Comparison of ENCODE assay signal across 19 cellular contexts in genomic region chr16:87531418-87531817, GRCh38. TPM values are rescaled to one million over a fixed set of nuclear protein-coding genes. Genes with fewer than 3 reads are reported as not detected.
DNase-seq lines count a peak whose midpoint lies in the region; ATAC-seq, FAIRE-seq and TF ChIP-seq lines count a peak whose summit lies in the region.
"Had no signal": no experiment of that assay in that cellular context is flagged by ENCODE, and none has a peak within 500 bp of the region (broad histone marks: within the 10 kb centered on the region; RNA-seq: fewer than 3 reads in every experiment).

No MANE protein-coding gene starts in this region.

- in situ Hi-C loops in HepG2 (cut with HindIII; ENCODE audit: extremely low pct_ligation_motif_present, low pct_unique_long_range_greater_than_20kb) = no loop called here

- no peak for TF ChIP-seq CTCF in HepG2 (CRISPR knock-in tag; IDR thresholded peaks at IDR 0.05)

- 53% methylated on average over 3 of the region's 3 CpGs for whole genome bisulfite sequencing in HepG2 (ENCODE audit: low lambda C conversion rate)

- no peak for ATAC-seq in HepG2
- ATAC-seq in GM21526 (IDR thresholded peaks at IDR 0.05; ENCODE audit: low FRiP score, unreplicated experiment) = no peak
- ATAC-seq: HCT116, SK-N-SH treated with all-trans-retinoic acid at 6 μM for 48 hours had no signal

- H3K4me3 ChIP-seq in HepG2 (replicated peaks in 1 of 3; ENCODE audit: insufficient read depth in 1 of 3, low read depth in 2 of 3, low read length in 3 of 3) = no peak overlapping the region
- H3K4me3 ChIP-seq: GM23248 had no signal

- FAIRE-seq in HepG2 (lab: Jason Lieb, UNC) = peak; percentile 81
- FAIRE-seq: A204.1 had no signal

- TF ChIP-seq POLR2A in HepG2 (IDR thresholded peaks at IDR 0.05; ENCODE audit: insufficient read depth in 1 of 2, low read depth in 2 of 2, low read length in 2 of 2) = no peak

- no peak overlapping the region for H2AFZ ChIP-seq in HepG2 (ENCODE audit: low read length)
- H2AFZ ChIP-seq: GM23248 had no signal

- no peaks in the 10 kb centered on the region for H3K27me3 ChIP-seq in HepG2 (ENCODE audit: control insufficient read depth in 1 of 2, insufficient read depth in 2 of 2, low read length in 2 of 2)

- TF ChIP-seq EP300 in HepG2 (IDR thresholded peaks at IDR 0.05; ENCODE audit: low read depth in 2 of 2, low read length in 2 of 2) (no peak), HepG2 (CRISPR knock-in tag; IDR thresholded peaks at IDR 0.05; ENCODE audit: borderline replicate concordance) (no peak)

- H3K36me3 ChIP-seq in HepG2 (replicated peaks in 1 of 2; ENCODE audit: control insufficient read depth in 1 of 2, insufficient read depth in 2 of 2, low read length in 2 of 2) = no peaks in the 10 kb centered on the region

- POLR2A ChIA-PET in HepG2 (lab: Yijun Ruan, JAX) = interaction anchor here (0.9 kb wide), 1 partner anchor 11 kb away, joined by 3 read pairs; no protein-coding TSS in a partner anchor

- no TSS peak for BruUV-seq in HepG2 (replicated peaks; lab: Mats Ljungman, UMichigan)

- DNase-seq in NCI-H2171 treated with DMSO at 0.1 percent for 48 hours (lab: John Stamatoyannopoulos, UW) (peak; percentile 35), NCI-H2171 (lab: John Stamatoyannopoulos, UW) (no peak), DMS79 (lab: John Stamatoyannopoulos, UW) (peak; percentile 71), NCI-H2029 (lab: John Stamatoyannopoulos, UW) (peak; percentile 69), HepG2 (ENCODE audit: low spot score) (no peak), SW 1271 (lab: John Stamatoyannopoulos, UW) (no peak)
- DNase-seq: Caco-2; CD4-positive, alpha-beta T cell; GF-D8; GM23248; NCI-H1694 treated with DMSO at 0.1 percent for 48 hours; NCI-H446; NCI-H526 treated with DMSO at 0.1 percent for 48 hours; OCI-M1; SIG-M5 had no signal

- H3K9ac ChIP-seq in HepG2 (ENCODE audit: insufficient read depth, low read depth, low read length) = no peak overlapping the region
- H3K9ac ChIP-seq: GM23248 had no signal

- CTCF ChIA-PET in HepG2 (lab: Yijun Ruan, JAX; ENCODE audit: low intra/inter-chr PET ratio, low total read pairs) = no interaction called here

- peaks cover 75% of the 10 kb centered on the region for H3K4me1 ChIP-seq in HepG2 (ENCODE audit: insufficient read depth, low read length)

- peak overlapping the region; percentile 38 for H3K4me2 ChIP-seq in HepG2 (ENCODE audit: low read depth, low read length)

- no peaks in the 10 kb centered on the region for H4K20me1 ChIP-seq in HepG2 (ENCODE audit: insufficient read depth, low read length)

- peaks cover 29% of the 10 kb centered on the region for H3K9me3 ChIP-seq in HepG2 (ENCODE audit: low read length)

- no peak for TF ChIP-seq RAD21 in HepG2 (CRISPR knock-in tag; IDR thresholded peaks at IDR 0.05)

- intact Hi-C loops in HepG2 (cut with micrococcal nuclease; ENCODE audit: unreplicated experiment) = no loop called here

- H3K79me2 ChIP-seq in HepG2 (ENCODE audit: insufficient read depth, low read length) = no peaks in the 10 kb centered on the region

- H3K27ac ChIP-seq in HepG2 (ENCODE audit: extremely low read length, insufficient read depth, low read length) = peak overlapping the region; percentile 36
- H3K27ac ChIP-seq: GM23248 had no signal

TF ChIP-seq in HepG2, 621 proteins besides CTCF, POLR2A, EP300 and RAD21 (continues in another document):
- no peak for TF ChIP-seq SP1 (IDR thresholded peaks at IDR 0.05)
- no peak for TF ChIP-seq SP1 (CRISPR knock-in tag; IDR thresholded peaks at IDR 0.05)
- TF ChIP-seq SUZ12 (IDR thresholded peaks at IDR 0.05; ENCODE audit: low read depth, low read length) = no peak
- TF ChIP-seq ESRRA (CRISPR knock-in tag; IDR thresholded peaks at IDR 0.05; ENCODE audit: low read depth) = no peak
- no peak for TF ChIP-seq PRMT3 (CRISPR knock-in tag; IDR thresholded peaks at IDR 0.05; ENCODE audit: borderline replicate concordance, low read depth)
- TF ChIP-seq LCORL (IDR thresholded peaks at IDR 0.05) = no peak
- TF ChIP-seq LCORL (CRISPR knock-in tag; IDR thresholded peaks at IDR 0.05) = peak; percentile 89
- no peak for TF ChIP-seq JDP2 (CRISPR knock-in tag; IDR thresholded peaks at IDR 0.05; ENCODE audit: borderline replicate concordance)
- TF ChIP-seq TRAFD1 (CRISPR knock-in tag; IDR thresholded peaks at IDR 0.05; ENCODE audit: borderline replicate concordance) = no peak
- 0 out of 2 replicates have a peak, but pooled peaks have one; percentile 17 for TF ChIP-seq IKZF5 (CRISPR knock-in tag; IDR thresholded peaks at IDR 0.05)
- TF ChIP-seq ATF7 (IDR thresholded peaks at IDR 0.05) = no peak
- no peak for TF ChIP-seq ATF7 (CRISPR knock-in tag; IDR thresholded peaks at IDR 0.05)
- TF ChIP-seq BCL3 (CRISPR knock-in tag; IDR thresholded peaks at IDR 0.05) = no peak
- TF ChIP-seq MYNN (CRISPR knock-in tag; IDR thresholded peaks at IDR 0.05; ENCODE audit: low read depth) = no peak
- TF ChIP-seq SYNCRIP (IDR thresholded peaks at IDR 0.05; ENCODE audit: insufficient read depth, low read depth, low read length) = no peak
- peak; percentile 95; the same call in 1 of the 2 replicates for TF ChIP-seq ZNF292 (CRISPR knock-in tag; IDR thresholded peaks at IDR 0.05; ENCODE audit: borderline replicate concordance, low read depth)
- TF ChIP-seq PBX3 (CRISPR knock-in tag; IDR thresholded peaks at IDR 0.05; ENCODE audit: borderline replicate concordance) = no peak
- TF ChIP-seq HDAC2 (CRISPR knock-in tag; IDR thresholded peaks at IDR 0.05) = 0 out of 2 replicates have a peak, but pooled peaks have one; percentile 44

RNA-seq across cellular contexts. Expression of gene ZCCHC14, which starts 38.6 kb away (rescaled TPM):
- 12.5 and 20.4 TPM in 2 replicates for total RNA-seq in HepG2 (2016; rRNA removed; fragmentation: Illumina TruSeq; extraction: Trizol)
- total RNA-seq in HepG2 (2016; cell fraction: cytosol; rRNA removed; fragmentation: Illumina TruSeq; extraction: Trizol; ENCODE audit: low read depth) = 10.4 and 15.8 TPM in 2 replicates
- 11.4 and 19.2 TPM in 2 replicates for total RNA-seq in HepG2 (2016; cell fraction: insoluble cytoplasmic fraction; rRNA removed; fragmentation: Illumina TruSeq; extraction: Trizol)
- 9.4 and 10.4 TPM in 2 replicates for total RNA-seq in HepG2 (2016; cell fraction: membrane; rRNA removed; fragmentation: Illumina TruSeq; extraction: Trizol)
- 21.7 and 25.2 TPM in 2 replicates for total RNA-seq in HepG2 (2016; cell fraction: nucleus; rRNA removed; fragmentation: Illumina TruSeq; extraction: Trizol)
- 12.4 and 13.9 TPM in 2 replicates for polyA plus RNA-seq in HepG2 (2011; rRNA removed)
- 7.2 and 8.1 TPM in 2 replicates for polyA plus RNA-seq in HepG2 (2011; cell fraction: cytosol; rRNA removed)
- polyA plus RNA-seq in HepG2 (2011; cell fraction: nucleus; rRNA removed) = 44.4 and 55.9 TPM in 2 replicates
- polyA plus RNA-seq in HepG2 (2012) = 24.9 and 25.6 TPM in 2 replicates
- 0.75 and 0.90 TPM in 2 replicates for polyA plus RNA-seq in HepG2 (2016; cell fraction: cytosol; fragmentation: Illumina TruSeq; extraction: Trizol; ENCODE audit: low read depth)
- 19.5 and 24.4 TPM in 2 replicates for polyA plus RNA-seq in HepG2 (2016; cell fraction: insoluble cytoplasmic fraction; fragmentation: Illumina TruSeq; extraction: Trizol; ENCODE audit: low read depth)
- 3.1 and 3.9 TPM in 2 replicates for polyA plus RNA-seq in HepG2 (2016; cell fraction: membrane; fragmentation: Illumina TruSeq; extraction: Trizol; ENCODE audit: low read depth)
- polyA plus RNA-seq in HepG2 (2016; cell fraction: nucleus; fragmentation: Illumina TruSeq; extraction: Trizol; ENCODE audit: insufficient read depth, low read depth) = 46.5 and 48.4 TPM in 2 replicates
- 16.6 and 28.7 TPM in 2 replicates for polyA minus RNA-seq in HepG2 (2011; rRNA and poly(A)+ RNA removed; ENCODE audit: low replicate concordance)
- polyA minus RNA-seq in HepG2 (2011; cell fraction: cytosol; rRNA and poly(A)+ RNA removed) = 20.6 and 23.9 TPM in 2 replicates
- 24.0 and 26.7 TPM in 2 replicates for polyA minus RNA-seq in HepG2 (2011; cell fraction: nucleus; rRNA and poly(A)+ RNA removed)

Comparison
In these comparisons a context has a peak if more than half of its experiments do, and no peak if none do; other contexts are left out.
1. DNase-seq: peak in NCI-H2171 treated with DMSO at 0.1 percent for 48 hours (single experiment), DMS79 (single experiment) and NCI-H2029 (single experiment); none in NCI-H2171 (single experiment), HepG2 (single experiment) and SW 1271 (0 of 2).